10 cellular contexts compared by ENCODE assay signal in the genomic region with DNA sequence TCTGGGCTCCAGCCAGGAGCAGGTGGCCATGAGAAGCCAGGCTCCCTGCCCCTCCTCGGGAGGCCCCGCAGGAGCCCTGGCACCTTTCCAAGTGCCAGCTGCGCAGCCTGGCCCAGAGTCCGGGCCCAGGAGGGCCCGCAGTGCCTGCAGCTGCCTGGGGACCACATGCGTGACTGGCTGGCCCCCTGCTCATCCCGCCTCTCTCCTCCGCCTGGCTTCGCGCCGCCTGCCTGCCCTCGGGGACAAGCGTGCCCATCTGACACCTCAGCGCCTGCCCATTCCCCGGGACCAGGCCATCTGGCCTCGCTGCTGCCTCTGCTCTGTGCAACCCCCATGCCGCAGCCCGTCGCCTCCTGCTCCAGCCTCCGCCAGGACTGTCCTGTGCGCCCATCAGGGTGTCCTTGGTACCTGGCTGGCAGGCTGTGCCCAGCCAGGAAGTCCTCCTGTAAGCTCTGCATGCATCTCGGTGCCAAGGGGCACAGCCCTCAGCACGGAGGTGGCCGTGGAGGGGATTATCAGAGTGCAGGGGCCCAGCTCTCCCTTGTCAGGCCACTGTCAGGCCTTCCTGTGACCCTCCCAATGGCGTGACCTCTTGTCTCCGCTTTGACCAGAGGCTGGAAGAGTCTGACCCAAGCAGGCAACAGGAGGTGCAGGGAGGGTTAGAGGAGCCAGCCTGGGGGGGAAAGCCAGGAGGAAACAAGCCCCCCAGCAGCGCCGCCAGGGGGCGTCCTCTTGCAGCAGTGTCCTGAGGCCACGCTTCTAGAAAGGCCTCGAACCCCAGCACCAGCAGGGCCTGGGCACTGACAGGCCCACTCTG. TPM values are rescaled to one million over a fixed set of nuclear protein-coding genes. Genes with fewer than 3 reads are reported as not detected.
DNase-seq lines count a peak whose midpoint lies in the region; ATAC-seq and TF ChIP-seq lines count a peak whose summit lies in the region.
"Had no signal": no experiment of that assay in that cellular context is flagged by ENCODE, and none has a peak within 500 bp of the region (broad histone marks: within the 10 kb centered on the region; RNA-seq: fewer than 3 reads in every experiment).

No MANE protein-coding gene starts in this region.

- H3K36me3 ChIP-seq in HEK293 (ENCODE audit: control insufficient read depth in 2 of 2, insufficient read depth in 1 of 2, low read length in 2 of 2) (no peaks in the 10 kb centered on the region; a peak in 1 of 3 replicates), colonic mucosa (no peaks in the 10 kb centered on the region)

- intact Hi-C loops in colonic mucosa (cut with DNase I), result no loop called here

- H3K27ac ChIP-seq in HEK293 (ENCODE audit: extremely low read depth, low read depth, low read length), result no peak overlapping the region
- H3K27ac ChIP-seq in colonic mucosa, result no peak overlapping the region

- CTCF ChIA-PET in HEK293 (lab: Yijun Ruan, JAX), result no interaction called here

- H3K27me3 ChIP-seq in colonic mucosa, result no peaks in the 10 kb centered on the region

- TF ChIP-seq CTCF in HEK293 (tag by site-specific recombination; IDR thresholded peaks at IDR 0.05) (no peak), colonic mucosa (IDR thresholded peaks at IDR 0.05) (no peak)

- H3K4me1 ChIP-seq in HEK293 (ENCODE audit: control insufficient read depth, insufficient read depth, low read length) (no peaks in the 10 kb centered on the region), colonic mucosa (peaks cover 12% of the 10 kb centered on the region)

- H3K4me3 ChIP-seq in HEK293 (ENCODE audit: low read depth, low read length) (no peak overlapping the region), colonic mucosa (no peak overlapping the region)

- no peak overlapping the region for H3K9ac ChIP-seq in colonic mucosa (ENCODE audit: low read depth in 2 of 2, low read length in 2 of 2)

- H3K9me3 ChIP-seq in HEK293 (ENCODE audit: control insufficient read depth, insufficient read depth, low read depth, low read length), result no peaks in the 10 kb centered on the region
- no peaks in the 10 kb centered on the region for H3K9me3 ChIP-seq in colonic mucosa

- ATAC-seq in GM21786 (IDR thresholded peaks at IDR 0.05; ENCODE audit: unreplicated experiment) (no peak), HG03342 (IDR thresholded peaks at IDR 0.05; ENCODE audit: unreplicated experiment) (no peak), HG03159 (IDR thresholded peaks at IDR 0.05; ENCODE audit: unreplicated experiment) (no peak)

- POLR2A ChIA-PET in HEK293 (lab: Yijun Ruan, JAX), result no interaction called here

- DNase-seq in NCI-H345 treated with DMSO at 0.1 percent for 48 hours (lab: John Stamatoyannopoulos, UW; ENCODE audit: unreplicated experiment) (peak; percentile 82), colonic mucosa (peak; percentile 38), pons (ENCODE audit: low spot score) (peak; percentile 28), NCI-H526 treated with DMSO at 0.1 percent for 48 hours (lab: John Stamatoyannopoulos, UW) (no peak)
- DNase-seq: activated naive CD8-positive, alpha-beta T cell treated with anti-CD3 and anti-CD28 coated beads, Interleukin-2, amount 10 ng/mL, durations not matched to agents 7 days and 5 days; NCI-H226 had no signal

TF ChIP-seq in HEK293, 187 proteins besides CTCF, POLR2A, EP300 and RAD21:
- TF ChIP-seq, protein P1, sequence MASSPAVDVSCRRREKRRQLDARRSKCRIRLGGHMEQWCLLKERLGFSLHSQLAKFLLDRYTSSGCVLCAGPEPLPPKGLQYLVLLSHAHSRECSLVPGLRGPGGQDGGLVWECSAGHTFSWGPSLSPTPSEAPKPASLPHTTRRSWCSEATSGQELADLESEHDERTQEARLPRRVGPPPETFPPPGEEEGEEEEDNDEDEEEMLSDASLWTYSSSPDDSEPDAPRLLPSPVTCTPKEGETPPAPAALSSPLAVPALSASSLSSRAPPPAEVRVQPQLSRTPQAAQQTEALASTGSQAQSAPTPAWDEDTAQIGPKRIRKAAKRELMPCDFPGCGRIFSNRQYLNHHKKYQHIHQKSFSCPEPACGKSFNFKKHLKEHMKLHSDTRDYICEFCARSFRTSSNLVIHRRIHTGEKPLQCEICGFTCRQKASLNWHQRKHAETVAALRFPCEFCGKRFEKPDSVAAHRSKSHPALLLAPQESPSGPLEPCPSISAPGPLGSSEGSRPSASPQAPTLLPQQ (tag by site-specific recombination; IDR thresholded peaks at IDR 0.05), result peak; percentile 78
- TF ChIP-seq GLIS1 (tag by site-specific recombination; IDR thresholded peaks at IDR 0.05) (peak; percentile 27; the same call in 1 of the 2 replicates), ZNF423 (tag by site-specific recombination; IDR thresholded peaks at IDR 0.05) (0 out of 2 replicates have a peak, but pooled peaks have one; percentile 52), KLF16 (tag by site-specific recombination; IDR thresholded peaks at IDR 0.05) (no peak), ZNF366 (tag by site-specific recombination; conservative IDR thresholded peaks at IDR 0.05) (no peak), ZIC2 (tag by site-specific recombination; IDR thresholded peaks at IDR 0.05) (peak; percentile 78)
- TF ChIP-seq, protein P2, sequence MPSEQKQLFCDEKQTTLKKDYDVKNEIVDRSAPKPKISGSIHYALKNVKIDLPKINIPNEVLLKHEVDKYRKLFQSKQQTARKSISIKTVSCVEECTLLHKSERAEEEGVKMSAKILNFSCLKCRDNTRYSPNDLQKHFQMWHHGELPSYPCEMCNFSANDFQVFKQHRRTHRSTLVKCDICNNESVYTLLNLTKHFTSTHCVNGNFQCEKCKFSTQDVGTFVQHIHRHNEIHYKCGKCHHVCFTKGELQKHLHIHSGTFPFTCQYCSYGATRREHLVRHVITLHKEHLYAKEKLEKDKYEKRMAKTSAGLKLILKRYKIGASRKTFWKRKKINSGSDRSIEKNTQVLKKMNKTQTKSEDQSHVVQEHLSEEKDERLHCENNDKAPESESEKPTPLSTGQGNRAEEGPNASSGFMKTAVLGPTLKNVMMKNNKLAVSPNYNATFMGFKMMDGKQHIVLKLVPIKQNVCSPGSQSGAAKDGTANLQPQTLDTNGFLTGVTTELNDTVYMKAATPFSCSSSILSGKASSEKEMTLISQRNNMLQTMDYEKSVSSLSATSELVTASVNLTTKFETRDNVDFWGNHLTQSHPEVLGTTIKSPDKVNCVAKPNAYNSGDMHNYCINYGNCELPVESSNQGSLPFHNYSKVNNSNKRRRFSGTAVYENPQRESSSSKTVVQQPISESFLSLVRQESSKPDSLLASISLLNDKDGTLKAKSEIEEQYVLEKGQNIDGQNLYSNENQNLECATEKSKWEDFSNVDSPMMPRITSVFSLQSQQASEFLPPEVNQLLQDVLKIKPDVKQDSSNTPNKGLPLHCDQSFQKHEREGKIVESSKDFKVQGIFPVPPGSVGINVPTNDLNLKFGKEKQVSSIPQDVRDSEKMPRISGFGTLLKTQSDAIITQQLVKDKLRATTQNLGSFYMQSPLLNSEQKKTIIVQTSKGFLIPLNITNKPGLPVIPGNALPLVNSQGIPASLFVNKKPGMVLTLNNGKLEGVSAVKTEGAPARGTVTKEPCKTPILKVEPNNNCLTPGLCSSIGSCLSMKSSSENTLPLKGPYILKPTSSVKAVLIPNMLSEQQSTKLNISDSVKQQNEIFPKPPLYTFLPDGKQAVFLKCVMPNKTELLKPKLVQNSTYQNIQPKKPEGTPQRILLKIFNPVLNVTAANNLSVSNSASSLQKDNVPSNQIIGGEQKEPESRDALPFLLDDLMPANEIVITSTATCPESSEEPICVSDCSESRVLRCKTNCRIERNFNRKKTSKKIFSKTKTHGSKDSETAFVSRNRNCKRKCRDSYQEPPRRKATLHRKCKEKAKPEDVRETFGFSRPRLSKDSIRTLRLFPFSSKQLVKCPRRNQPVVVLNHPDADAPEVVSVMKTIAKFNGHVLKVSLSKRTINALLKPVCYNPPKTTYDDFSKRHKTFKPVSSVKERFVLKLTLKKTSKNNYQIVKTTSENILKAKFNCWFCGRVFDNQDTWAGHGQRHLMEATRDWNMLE (tag by site-specific recombination; conservative IDR thresholded peaks at IDR 0.05; ENCODE audit: low read depth), result no peak
TF ChIP-seq in HEK293: peak in this region for 4.

RNA-seq across cellular contexts. Expression of a gene that starts 50.5 kb away (rescaled TPM):
- total RNA-seq in colonic mucosa, result 10 to 100 TPM; 18.6 to 21.8 TPM

RNA-seq across cellular contexts. Expression of a gene that starts 53.0 kb away (rescaled TPM):
- not detected for total RNA-seq in colonic mucosa
- total RNA-seq: activated naive CD8-positive, alpha-beta T cell treated with anti-CD3 and anti-CD28 coated beads, Interleukin-2, amount 10 ng/mL, durations not matched to agents 7 days and 5 days had no signal
